22 cellular contexts compared by ENCODE assay signal in the genomic region with DNA sequence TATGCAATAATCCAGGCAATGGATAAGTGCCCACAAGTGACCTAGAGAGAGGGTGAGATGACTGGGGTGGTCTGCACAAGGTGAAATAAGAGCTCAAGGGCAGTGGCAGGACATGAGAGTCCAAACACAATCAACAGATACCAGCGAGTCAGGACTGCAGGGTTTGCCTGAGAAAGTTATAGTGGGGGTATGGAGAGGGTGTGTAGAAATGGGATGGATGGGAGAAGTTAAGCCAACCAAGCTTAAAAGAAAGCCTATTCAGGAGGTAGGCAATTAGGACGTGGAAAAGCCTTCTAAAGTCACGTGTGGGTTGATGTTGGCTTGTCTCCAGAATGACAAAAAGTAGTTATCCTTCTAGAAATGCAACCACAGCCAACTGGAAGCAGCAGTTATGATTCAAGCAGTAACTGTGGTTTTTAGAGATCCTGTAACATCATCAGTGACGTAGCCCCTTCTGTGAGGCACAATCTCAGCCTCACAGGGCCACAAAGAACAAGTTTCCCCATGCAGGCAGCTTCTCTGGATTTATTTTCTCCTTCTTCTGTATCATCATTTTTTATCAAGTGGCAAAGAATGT. TPM values are rescaled to one million over a fixed set of nuclear protein-coding genes. Genes with fewer than 3 reads are reported as not detected.
DNase-seq lines count a peak whose midpoint lies in the region; ATAC-seq, FAIRE-seq and TF ChIP-seq lines count a peak whose summit lies in the region.
"Had no signal": no experiment of that assay in that cellular context is flagged by ENCODE, and none has a peak within 500 bp of the region (broad histone marks: within the 10 kb centered on the region; RNA-seq: fewer than 3 reads in every experiment).

No MANE protein-coding gene starts in this region.

- TF ChIP-seq RAD21 in A549 (conservative IDR thresholded peaks at IDR 0.05 in 1 of 2, IDR thresholded peaks at IDR 0.05 in 1 of 2): no peak

- H3K27ac ChIP-seq in A549: no peak overlapping the region
- no peak overlapping the region for H3K27ac ChIP-seq in right cardiac atrium (ENCODE audit: low read length)
- no peak overlapping the region for H3K27ac ChIP-seq in heart right ventricle
- no peak overlapping the region for H3K27ac ChIP-seq in lower lobe of right lung
- H3K27ac ChIP-seq: colonic mucosa, HL-60, left lung, skin epidermis, WERI-Rb-1 had no signal

- POLR2A ChIA-PET in A549 (lab: Yijun Ruan, JAX): no interaction called here

- H3K4me1 ChIP-seq in A549: 0 out of 3 replicates have a peak, but pooled peaks cover 3% of the 10 kb centered on the region
- H3K4me1 ChIP-seq in adipocyte (ENCODE audit: control insufficient read depth, insufficient read depth, low read length): no peaks in the 10 kb centered on the region
- peaks cover 2% of the 10 kb centered on the region for H3K4me1 ChIP-seq in right cardiac atrium (ENCODE audit: control insufficient read depth, insufficient read depth, low read length)
- peaks cover 0 to 9% (median 0%) of the 10 kb centered on the region in 9 donors for H3K4me1 ChIP-seq in heart right ventricle
- H3K4me1 ChIP-seq in lower lobe of right lung: peaks cover 7% of the 10 kb centered on the region
- H3K4me1 ChIP-seq: colonic mucosa had no signal

- H3K9me3 ChIP-seq in A549: no peaks in the 10 kb centered on the region
- H3K9me3 ChIP-seq in adipocyte (ENCODE audit: control insufficient read depth, low read length): no peaks in the 10 kb centered on the region
- H3K9me3 ChIP-seq in right cardiac atrium (ENCODE audit: control insufficient read depth, low read length): no peaks in the 10 kb centered on the region
- H3K9me3 ChIP-seq in heart right ventricle: no peaks in the 10 kb centered on the region
- no peaks in the 10 kb centered on the region for H3K9me3 ChIP-seq in lower lobe of right lung
- H3K9me3 ChIP-seq: colonic mucosa, left lung had no signal

- no peak for TF ChIP-seq EP300 in A549 (IDR thresholded peaks at IDR 0.05)

- H3K4me3 ChIP-seq in A549 (no peak overlapping the region), adipocyte (ENCODE audit: low read length) (no peak overlapping the region), right cardiac atrium (ENCODE audit: low read length) (no peak overlapping the region), heart right ventricle (no peak overlapping the region), lower lobe of right lung (no peak overlapping the region)
- H3K4me3 ChIP-seq: colonic mucosa, left lung, skin epidermis had no signal

- no peak overlapping the region for H3K9ac ChIP-seq in adipocyte (ENCODE audit: low read length)

- intact Hi-C loops in right cardiac atrium (cut with DNase I) (no loop called here), heart right ventricle (cut with DNase I) (loop anchor here in 3 of 10 donors (5.0 to 10.0 kb wide), 2 partner anchors 72 to 75 kb away; no protein-coding TSS in a partner anchor), lower lobe of right lung (cut with DNase I) (no loop called here)

- CTCF ChIA-PET in A549 (lab: Yijun Ruan, JAX): no interaction called here

- H3K27me3 ChIP-seq in adipocyte (replicated peaks; ENCODE audit: control insufficient read depth, insufficient read depth, low read length) (peaks cover 46% of the 10 kb centered on the region), right cardiac atrium (ENCODE audit: control insufficient read depth, insufficient read depth) (no peaks in the 10 kb centered on the region), heart right ventricle (no peaks in the 10 kb centered on the region), lower lobe of right lung (ENCODE audit: low read depth) (no peaks in the 10 kb centered on the region)
- H3K27me3 ChIP-seq: colonic mucosa, left lung had no signal

- peak; percentile 7 for FAIRE-seq in A549 (lab: Jason Lieb, UNC)
- FAIRE-seq: endometrium had no signal

- DNase-seq in A549 (ENCODE audit: low read depth in 1 of 2, low spot score in 1 of 2): no peak
- peak; percentile 40 for DNase-seq in Daoy (ENCODE audit: low read depth)
- peak; percentile 71 for DNase-seq in adipocyte (ENCODE audit: low read depth)
- DNase-seq in fibroblast of peridontal ligament (ENCODE audit: extremely low read depth): peak; percentile 41
- no peak for DNase-seq in HK-2 (ENCODE audit: unreplicated experiment)
- DNase-seq in right cardiac atrium: no peak
- DNase-seq in heart right ventricle: no peak
- no peak for DNase-seq in lower lobe of right lung
- DNase-seq: anterior cingulate cortex; colonic mucosa; H7; KBM-7; left lung; NCI-H1105 treated with DMSO at 0.1 percent for 48 hours; NCI-H69; SHP77 treated with DMSO at 0.1 percent for 48 hours; stimulated activated CD4-positive, alpha-beta T cell treated with anti-CD3 and anti-CD28 coated beads, Interleukin-4, amount 100 ng/mL, for 4 hours; T-cell; WERI-Rb-1 had no signal

- 2% methylated on average over 4 of the region's 4 CpGs for WGBS in A549 (ENCODE audit: missing lambda C conversion rate)
- WGBS in right cardiac atrium: 42% methylated on average over 4 of the region's 4 CpGs
- WGBS in heart right ventricle, 2 donors: 41 to 55% methylated on average over 4 of the region's 4 CpGs

- H3K36me3 ChIP-seq in adipocyte (ENCODE audit: control insufficient read depth, insufficient read depth, low read length, severe bottlenecking): no peaks in the 10 kb centered on the region
- no peaks in the 10 kb centered on the region for H3K36me3 ChIP-seq in heart right ventricle
- H3K36me3 ChIP-seq in lower lobe of right lung: no peaks in the 10 kb centered on the region
- H3K36me3 ChIP-seq: colonic mucosa, left lung, WERI-Rb-1 had no signal

- TF ChIP-seq CTCF in A549 (IDR thresholded peaks at IDR 0.05) (no peak), heart right ventricle (IDR thresholded peaks at IDR 0.05) (no peak), lower lobe of right lung (IDR thresholded peaks at IDR 0.05) (no peak)

- H3K4me2 ChIP-seq in A549: no peak overlapping the region

- TF ChIP-seq POLR2A in A549 (IDR thresholded peaks at IDR 0.05; ENCODE audit: low read length): no peak

- no peak for ATAC-seq in A549
- ATAC-seq in right cardiac atrium: no peak
- ATAC-seq in heart right ventricle: no peak
- no peak for ATAC-seq in lower lobe of right lung
- ATAC-seq: left lung, T-cell had no signal

TF ChIP-seq in A549, 52 proteins besides CTCF, POLR2A, EP300 and RAD21:
- TF ChIP-seq ESRRA (IDR thresholded peaks at IDR 0.05; ENCODE audit: borderline replicate concordance, low read length): no peak
- TF ChIP-seq HOXB5 (CRISPR knock-in tag; IDR thresholded peaks at IDR 0.05): no peak

RNA-seq across cellular contexts. Expression of a gene that starts 56.1 kb away (rescaled TPM):
- polyA plus RNA-seq in A549 (2011; rRNA removed) (13.9 and 22.5 TPM in 2 replicates), A549 (2017; fragmentation: RNase III; extraction: RNeasy Plus Mini Kit Qiagen cat#74134 plus additional on column Dnase treatment) (4.6 to 5.9 TPM (median 5.2 TPM) in 3 replicates), right cardiac atrium (7.3 TPM), heart right ventricle (10 to 100 TPM in 1 of 2 donors, 1 to 10 TPM in 1; 6.1 to 10.9 TPM)
- 3.7 and 5.7 TPM in 2 replicates for polyA plus RNA-seq in A549 (2012; cell fraction: cytosol; rRNA removed)
- polyA plus RNA-seq in A549 (2012; cell fraction: nucleus; rRNA removed): 3.1 and 3.9 TPM in 2 replicates
- 19.2 and 20.6 TPM in 2 replicates for polyA minus RNA-seq in A549 (2011; rRNA and poly(A)+ RNA removed)
- 3.4 and 7.9 TPM in 2 replicates for total RNA-seq in Daoy (2014; rRNA removed; shearing (Covaris generic))
- total RNA-seq in right cardiac atrium (10 to 100 TPM in 2 of 4 donors, 1 to 10 TPM in 2; 6.7 to 13.2 (median 10.3) TPM), heart right ventricle (10 to 100 TPM in 7 of 10 donors, 1 to 10 TPM in 3; 7.7 to 16.9 (median 10.9) TPM), lower lobe of right lung (57.7 TPM)

Comparison
In these comparisons a context has a peak if more than half of its experiments do, and no peak if none do; other contexts are left out.
1. DNase-seq: peak in Daoy (single experiment), adipocyte (single experiment) and fibroblast of peridontal ligament (single experiment); none in A549 (0 of 2), HK-2 (single experiment), right cardiac atrium (0 of 3), heart right ventricle (0 of 2) and lower lobe of right lung (single experiment).